ENCODE assay signal across 22 cellular contexts in genomic region chr6:169086020-169086419, GRCh38.
"Had no signal": no experiment of that assay in that cellular context is flagged by ENCODE, and none has a peak within 500 bp of the region (broad histone marks: within the 10 kb centered on the region; RNA-seq: fewer than 3 reads in every experiment).

No MANE protein-coding gene starts in this region.

- H3K36me3 ChIP-seq: brain microvascular endothelial cell, esophagus muscularis mucosa, neutrophil, spleen, tibial artery, uterus had no signal

- H3K9me3 ChIP-seq: neutrophil, uterus had no signal

- DNase-seq: activated CD4-positive, alpha-beta T cell treated with anti-CD3 and anti-CD28 coated beads for 36 hours; activated CD4-positive, alpha-beta T cell treated with anti-CD3 and anti-CD28 coated beads, Interleukin-2, amount 50 U/mL, for 48 hours; activated naive CD8-positive, alpha-beta T cell treated with anti-CD3 and anti-CD28 coated beads for 36 hours; activated T-cell treated with anti-CD3 and anti-CD28 coated beads for 4 hours; amygdala; brain microvascular endothelial cell; cortex of kidney; immature natural killer cell; left cardiac atrium; natural killer cell; spleen; stimulated activated CD4-positive, alpha-beta T cell treated with anti-CD3 and anti-CD28 coated beads, Interleukin-4, amount 100 ng/mL, for 4 hours; tibial artery; uterus had no signal

- H3K27me3 ChIP-seq: brain microvascular endothelial cell, esophagus muscularis mucosa, neutrophil, spleen, tibial artery, uterus had no signal

- FAIRE-seq: endometrium, TTC549 had no signal

- H3K4me1 ChIP-seq: parathyroid adenoma, spleen, uterus had no signal

- H3K9ac ChIP-seq: parathyroid adenoma had no signal

- H3K79me2 ChIP-seq: parathyroid adenoma had no signal

- ATAC-seq: activated CD4-positive, alpha-beta T cell treated with anti-CD3 and anti-CD28 coated beads for 36 hours; left cardiac atrium; natural killer cell; sciatic nerve; stimulated activated memory B cell treated with anti-CD40 and anti-IgM and Interleukin-4, amounts not matched to agents 10 μg/mL and 1 μg/mL and 100 μg/mL, for 72 hours; WTC11 had no signal

- H3K4me3 ChIP-seq: esophagus muscularis mucosa, spleen, tibial artery, uterus had no signal

- H3K27ac ChIP-seq: brain microvascular endothelial cell, esophagus muscularis mucosa, neutrophil, parathyroid adenoma, spleen, tibial artery, uterus had no signal
